31 cellular contexts compared by ENCODE assay signal in the genomic region with DNA sequence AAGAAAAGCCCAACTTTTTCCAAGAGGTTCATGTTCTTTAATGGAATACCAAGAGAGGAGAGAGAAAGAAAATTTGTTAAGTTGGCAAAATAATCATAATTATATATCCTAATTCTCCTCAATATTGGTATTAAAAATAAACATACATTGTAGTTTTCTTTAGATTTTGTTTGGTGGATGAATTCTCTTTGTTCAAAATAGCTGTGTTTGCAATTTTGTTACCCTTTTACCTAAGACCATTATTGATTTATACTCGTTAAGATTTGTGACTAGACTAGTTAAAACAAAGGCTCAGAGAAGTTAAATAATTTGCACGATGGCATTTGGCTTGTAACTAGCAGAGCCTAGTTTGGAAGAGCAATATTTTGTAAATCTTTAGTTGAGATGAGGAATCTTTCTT. TPM values are rescaled to one million over a fixed set of nuclear protein-coding genes. Genes with fewer than 3 reads are reported as not detected.
"Had no signal": no experiment of that assay in that cellular context is flagged by ENCODE, and none has a peak within 500 bp of the region (broad histone marks: within the 10 kb centered on the region; RNA-seq: fewer than 3 reads in every experiment).

No MANE protein-coding gene starts in this region.

- H2AFZ ChIP-seq: neural progenitor cell, parathyroid adenoma had no signal

- H3K4me2 ChIP-seq: neural progenitor cell, smooth muscle cell had no signal

- H3K27ac ChIP-seq: neural progenitor cell, ovary, parathyroid adenoma, psoas muscle, skin epidermis, spleen, suprapubic skin, testis, tibial artery, transverse colon, upper lobe of right lung, uterus had no signal

- H3K4me3 ChIP-seq: neural progenitor cell, ovary, psoas muscle, skin epidermis, smooth muscle cell, spleen, suprapubic skin, testis, tibial artery, transverse colon, upper lobe of right lung, uterus had no signal

- H3K27me3 ChIP-seq: neural progenitor cell, ovary, spleen, suprapubic skin, testis, tibial artery, transverse colon, upper lobe of right lung, uterus had no signal

- H3K79me2 ChIP-seq: parathyroid adenoma had no signal

- H3K36me3 ChIP-seq: ovary, upper lobe of right lung, uterus had no signal

- DNase-seq: natural killer cell; occipital lobe; ovary; posterior cingulate gyrus; psoas muscle; right cardiac atrium; spleen; stimulated activated CD4-positive, alpha-beta T cell treated with anti-CD3 and anti-CD28 coated beads, Interleukin-12 subunit alpha, Interleukin-12 subunit beta, amount 100 ng/mL, for 4 hours; stimulated activated CD4-positive, alpha-beta T cell treated with anti-CD3 and anti-CD28 coated beads, Interleukin-1b, Interleukin-23, amount 100 ng/mL, for 48 hours; stimulated activated CD4-positive, alpha-beta T cell treated with anti-CD3 and anti-CD28 coated beads, Interleukin-4, amount 100 ng/mL, for 1 hour; stimulated activated CD4-positive, alpha-beta T cell treated with anti-CD3 and anti-CD28 coated beads, Interleukin-4, amount 100 ng/mL, for 4 hours; stimulated activated CD8-positive, alpha-beta memory T cell treated with anti-CD3 and anti-CD28 coated beads, Interleukin-4, amount 100 ng/mL, for 48 hours; stimulated activated naive CD4-positive, alpha-beta T cell; stimulated activated naive CD8-positive, alpha-beta T cell treated with anti-CD3 and anti-CD28 coated beads, Interleukin-15, amount 100 ng/mL, for 72 hours; stimulated activated naive CD8-positive, alpha-beta T cell treated with anti-CD3 and anti-CD28 coated beads, Interleukin-15, Interleukin-2, amounts not matched to agents 100 U/mL and 50 U/mL, for 24 hours; substantia nigra; testis; tibial artery; transverse colon; upper lobe of right lung; uterus had no signal

- ATAC-seq: natural killer cell; psoas muscle; right cardiac atrium; sciatic nerve; stimulated activated memory B cell treated with anti-CD40 and anti-IgM and Interleukin-4, amounts not matched to agents 10 μg/mL and 1 μg/mL and 100 μg/mL, for 72 hours; stimulated activated naive CD8-positive, alpha-beta T cell treated with anti-CD3 and anti-CD28 coated beads, Interleukin-15, amount 100 ng/mL, for 72 hours; stimulated activated naive CD8-positive, alpha-beta T cell treated with anti-CD3 and anti-CD28 coated beads, Interleukin-15, Interleukin-2, amounts not matched to agents 100 U/mL and 50 U/mL, for 24 hours; upper lobe of right lung had no signal

- H3K4me1 ChIP-seq: neural progenitor cell, parathyroid adenoma, psoas muscle, spleen, suprapubic skin, testis, tibial artery, transverse colon, upper lobe of right lung, uterus had no signal

- H3K9me3 ChIP-seq: ovary, psoas muscle, spleen, suprapubic skin, testis, tibial artery, transverse colon, upper lobe of right lung, uterus had no signal

- H3K9ac ChIP-seq: neural progenitor cell, parathyroid adenoma had no signal

RNA-seq across cellular contexts. Expression of gene LRRC19, which starts 9.7 kb away (rescaled TPM):
- total RNA-seq: natural killer cell, occipital lobe, progenitor cell of endocrine pancreas, psoas muscle, right cardiac atrium, sciatic nerve, smooth muscle cell, spleen, suprapubic skin, uterus had no signal
- polyA plus RNA-seq: neural cell, ovary, right cardiac atrium, spleen, urinary bladder had no signal
